In genomic region chr7:100100420-100101015, GRCh38 we compare ENCODE assay signal across 1 cellular context.
TF ChIP-seq lines count a peak whose summit lies in the region.

No MANE protein-coding gene starts in this region.

TF ChIP-seq in K562, 482 proteins besides CTCF, POLR2A, EP300 and RAD21 (continued from another document and continues in another):
- TF ChIP-seq SMARCB1 (IDR thresholded peaks at IDR 0.05; ENCODE audit: insufficient read length, low read depth): no peak
- TF ChIP-seq SLC30A9 (CRISPR knock-in tag; IDR thresholded peaks at IDR 0.05): no peak
- no peak for TF ChIP-seq GTF3C2 (IDR thresholded peaks at IDR 0.05; ENCODE audit: borderline replicate concordance, extremely low read depth, insufficient read length)
- no peak for TF ChIP-seq ZBTB49 (CRISPR knock-in tag; IDR thresholded peaks at IDR 0.05; ENCODE audit: borderline replicate concordance)
- peak; percentile 98 for TF ChIP-seq EGR1 (conservative IDR thresholded peaks at IDR 0.05)
- TF ChIP-seq ZNF766 (CRISPR knock-in tag; conservative IDR thresholded peaks at IDR 0.05): no peak
- 0 out of 2 replicates have a peak, but pooled peaks have one; percentile 22 for TF ChIP-seq HIVEP1 (CRISPR knock-in tag; IDR thresholded peaks at IDR 0.05)
- no peak for TF ChIP-seq POLR2AphosphoS2 (IDR thresholded peaks at IDR 0.05; ENCODE audit: low read length)
- no peak; the same call in 1 of the 2 replicates for TF ChIP-seq CC2D1A (IDR thresholded peaks at IDR 0.05)
- 0 out of 2 replicates have a peak, but pooled peaks have one; percentile 32 for TF ChIP-seq ARID1B (IDR thresholded peaks at IDR 0.05)
- peak; percentile 44 for TF ChIP-seq MTA3 (IDR thresholded peaks at IDR 0.05; ENCODE audit: borderline replicate concordance)
- no peak for TF ChIP-seq ZNF518B (CRISPR knock-in tag; IDR thresholded peaks at IDR 0.05)
- TF ChIP-seq ZNF609 (CRISPR knock-in tag; IDR thresholded peaks at IDR 0.05; ENCODE audit: borderline replicate concordance): no peak
- TF ChIP-seq MCM7 (IDR thresholded peaks at IDR 0.05): no peak
- no peak for TF ChIP-seq HSF4 (CRISPR knock-in tag; IDR thresholded peaks at IDR 0.05; ENCODE audit: borderline replicate concordance)
- TF ChIP-seq XRCC4 (IDR thresholded peaks at IDR 0.05; ENCODE audit: extremely low read depth, insufficient read depth, insufficient read length): no peak
- TF ChIP-seq ZNF778 (CRISPR knock-in tag; IDR thresholded peaks at IDR 0.05): no peak
- TF ChIP-seq ZKSCAN8 (CRISPR knock-in tag; IDR thresholded peaks at IDR 0.05): no peak
- no peak for TF ChIP-seq CBFB (CRISPR knock-in tag; IDR thresholded peaks at IDR 0.05)
- TF ChIP-seq ZBTB43 (CRISPR knock-in tag; IDR thresholded peaks at IDR 0.05): no peak
- no peak for TF ChIP-seq ZNF311 (CRISPR knock-in tag; IDR thresholded peaks at IDR 0.05)
- no peak for TF ChIP-seq KLF16 (IDR thresholded peaks at IDR 0.05)
- TF ChIP-seq NFIC (IDR thresholded peaks at IDR 0.05): no peak
- TF ChIP-seq FOSL1 (tag; conservative IDR thresholded peaks at IDR 0.05): no peak
- TF ChIP-seq SFPQ (IDR thresholded peaks at IDR 0.05; ENCODE audit: low read depth, low read length): no peak
- no peak for TF ChIP-seq ZNF436 (CRISPR knock-in tag; IDR thresholded peaks at IDR 0.05)
- TF ChIP-seq STAT6 (CRISPR knock-in tag; IDR thresholded peaks at IDR 0.05): no peak
- no peak for TF ChIP-seq NFE2L1 (tag; IDR thresholded peaks at IDR 0.05; ENCODE audit: borderline replicate concordance, low read depth)
- no peak for TF ChIP-seq DDX20 (tag; IDR thresholded peaks at IDR 0.05; ENCODE audit: low read depth)
- no peak for TF ChIP-seq EWSR1 (IDR thresholded peaks at IDR 0.05; ENCODE audit: borderline replicate concordance, low read depth, partially characterized antibody)
- no peak for TF ChIP-seq BRF1 (IDR thresholded peaks at IDR 0.05; ENCODE audit: borderline replicate concordance, extremely low read depth, insufficient read length)
- TF ChIP-seq TGIF2 (CRISPR knock-in tag; IDR thresholded peaks at IDR 0.05): peak; percentile 2; the same call in 1 of the 2 replicates
- TF ChIP-seq HMG20A (CRISPR knock-in tag; conservative IDR thresholded peaks at IDR 0.05): no peak
- TF ChIP-seq GABPB2 (CRISPR knock-in tag; conservative IDR thresholded peaks at IDR 0.05): no peak
- no peak for TF ChIP-seq HNRNPK (IDR thresholded peaks at IDR 0.05; ENCODE audit: low read depth, low read length, poor library complexity, severe bottlenecking)
- no peak for TF ChIP-seq NR0B1 (IDR thresholded peaks at IDR 0.05; ENCODE audit: partially characterized antibody)
- no peak for TF ChIP-seq RBM14 (IDR thresholded peaks at IDR 0.05; ENCODE audit: borderline replicate concordance, insufficient read depth, low read depth, low read length)
- no peak for TF ChIP-seq SMARCC2 (IDR thresholded peaks at IDR 0.05; ENCODE audit: low read depth)
- TF ChIP-seq ZNF79 (CRISPR knock-in tag; IDR thresholded peaks at IDR 0.05; ENCODE audit: low read depth): no peak
- peak; percentile 21; the same call in 1 of the 2 replicates for TF ChIP-seq CBX1 (IDR thresholded peaks at IDR 0.05; ENCODE audit: low read depth)
- TF ChIP-seq GTF2F1 (IDR thresholded peaks at IDR 0.05; ENCODE audit: low read depth, low read length): no peak
- TF ChIP-seq RUNX1 (IDR thresholded peaks at IDR 0.05; ENCODE audit: low read depth): no peak
